In genomic region chr4:168383510-168383909, GRCh38 we compare ENCODE assay signal across 1 cellular context.
TF ChIP-seq lines count a peak whose summit lies in the region.

No MANE protein-coding gene starts in this region.

TF ChIP-seq in GM23338, 12 proteins besides CTCF, POLR2A, EP300 and RAD21 (continued from another document):
- no peak for TF ChIP-seq ZNF462 (CRISPR knock-in tag; IDR thresholded peaks at IDR 0.05)
- no peak for TF ChIP-seq NANOG (IDR thresholded peaks at IDR 0.05; ENCODE audit: borderline replicate concordance)
- no peak for TF ChIP-seq STAT1 (IDR thresholded peaks at IDR 0.05; ENCODE audit: unreplicated experiment)
